In genomic region chr13:113951246-113951999, GRCh38 we compare ENCODE assay signal across 8 cellular contexts. TPM values are rescaled to one million over a fixed set of nuclear protein-coding genes. Genes with fewer than 3 reads are reported as not detected.
DNase-seq lines count a peak whose midpoint lies in the region; ATAC-seq and TF ChIP-seq lines count a peak whose summit lies in the region.

No MANE protein-coding gene starts in this region.

- 0 out of 2 replicates have a peak overlapping the region, but pooled peaks have one; percentile 11 for H3K4me3 ChIP-seq in SJCRH30
- no peak overlapping the region for H3K4me3 ChIP-seq in retinal pigment epithelial cell (ENCODE audit: low read length)

- H3K27ac ChIP-seq in 22Rv1 (no peak overlapping the region), SJCRH30 (no peak overlapping the region)

- H3K9me3 ChIP-seq in SJCRH30 (replicated peaks) = no peaks in the 10 kb centered on the region

- DNase-seq in SJCRH30 (peak; percentile 80 to 86), anterior cingulate cortex (lab: John Stamatoyannopoulos, UW) (peak in 54 of 58 donors; percentile 14 to 84 (median 64)), hepatic stellate cell (ENCODE audit: low spot score) (peak; percentile 93), retinal pigment epithelial cell (ENCODE audit: low read depth) (no peak)

- H3K36me3 ChIP-seq in SJCRH30 = no peaks in the 10 kb centered on the region

- peaks cover 5% of the 10 kb centered on the region; the same call in 1 of the 2 replicates for H3K4me1 ChIP-seq in SJCRH30

- H3K27me3 ChIP-seq in SJCRH30 = no peaks in the 10 kb centered on the region

- ATAC-seq in GM18498 (IDR thresholded peaks at IDR 0.05; ENCODE audit: unreplicated experiment) (peak; percentile 87), HG03280 (IDR thresholded peaks at IDR 0.05; ENCODE audit: unreplicated experiment) (peak; percentile 80), GM21528 (IDR thresholded peaks at IDR 0.05; ENCODE audit: low FRiP score, unreplicated experiment) (no peak)

- TF ChIP-seq CTCF in 22Rv1 (IDR thresholded peaks at IDR 0.05) (peak; percentile 46), retinal pigment epithelial cell (conservative IDR thresholded peaks at IDR 0.05; ENCODE audit: low read depth, low read length) (peak; percentile 82)

RNA-seq across cellular contexts. Expression of gene C13orf46, which starts 22.5 kb away (rescaled TPM):
- total RNA-seq in SJCRH30 (2014; rRNA removed; shearing (Covaris generic)) = 0.04 TPM in 1 of 2 replicates, not detected in the other
